Comparison of ENCODE assay signal across 1 cellular context in the genomic region with DNA sequence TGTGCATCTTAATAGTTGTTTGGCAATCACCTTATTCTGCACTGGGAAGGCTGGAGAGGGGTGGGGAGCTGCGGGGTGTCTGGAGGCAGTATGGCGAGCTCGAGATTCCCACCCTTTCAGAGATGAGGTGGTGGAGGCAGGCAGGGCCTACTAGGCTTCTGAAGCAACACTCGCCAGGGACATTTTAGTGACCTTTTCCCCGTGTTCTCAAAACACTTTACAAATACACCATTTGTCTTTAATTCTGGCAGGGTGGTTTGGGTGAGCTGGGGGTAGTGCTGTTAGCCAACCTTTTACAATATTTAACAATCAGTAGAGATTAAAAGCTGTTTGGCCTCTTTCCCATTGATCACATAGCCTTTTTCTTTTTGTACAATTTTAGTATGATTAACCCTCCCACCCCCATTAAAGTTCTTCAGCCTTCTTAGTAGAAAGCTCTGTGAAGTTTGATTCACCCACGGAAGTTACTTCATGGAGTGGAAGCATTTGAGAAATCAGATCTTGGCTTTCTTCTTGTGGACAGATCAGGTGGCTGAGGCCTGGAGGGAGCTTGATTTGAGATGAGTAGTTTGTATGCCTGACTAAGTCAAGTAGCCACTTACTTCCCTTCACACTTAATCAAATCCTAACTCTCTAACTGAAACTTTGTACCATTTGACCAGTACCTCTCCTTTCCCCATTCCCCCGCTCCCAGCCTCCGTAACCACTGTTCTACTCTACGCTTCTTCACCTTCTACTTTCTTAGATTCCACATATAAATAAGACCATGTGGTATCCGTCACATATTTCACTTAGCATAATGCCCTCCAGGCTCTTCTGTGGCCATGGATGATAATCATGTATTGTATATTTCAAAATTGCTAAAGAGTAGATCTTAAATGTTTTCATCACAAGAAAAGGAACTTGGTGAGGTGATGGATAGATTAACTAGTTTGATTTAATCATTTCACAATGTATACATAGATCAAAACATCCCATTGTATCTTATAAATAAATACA.
TF ChIP-seq lines count a peak whose summit lies in the region.

No MANE protein-coding gene starts in this region.

TF ChIP-seq in WTC11, 78 proteins besides CTCF, POLR2A, EP300 and RAD21 (continued from another document):
- no peak for TF ChIP-seq TEAD4 (CRISPR knock-in tag; IDR thresholded peaks at IDR 0.05)
- no peak for TF ChIP-seq ZNF396 (CRISPR knock-in tag; IDR thresholded peaks at IDR 0.05; ENCODE audit: borderline replicate concordance)
- TF ChIP-seq GRHL2 (CRISPR knock-in tag; IDR thresholded peaks at IDR 0.05; ENCODE audit: insufficient replicate concordance, severe bottlenecking): no peak
- TF ChIP-seq, protein P1, sequence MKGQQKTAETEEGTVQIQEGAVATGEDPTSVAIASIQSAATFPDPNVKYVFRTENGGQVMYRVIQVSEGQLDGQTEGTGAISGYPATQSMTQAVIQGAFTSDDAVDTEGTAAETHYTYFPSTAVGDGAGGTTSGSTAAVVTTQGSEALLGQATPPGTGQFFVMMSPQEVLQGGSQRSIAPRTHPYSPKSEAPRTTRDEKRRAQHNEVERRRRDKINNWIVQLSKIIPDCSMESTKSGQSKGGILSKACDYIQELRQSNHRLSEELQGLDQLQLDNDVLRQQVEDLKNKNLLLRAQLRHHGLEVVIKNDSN (CRISPR knock-in tag; IDR thresholded peaks at IDR 0.05): no peak
- TF ChIP-seq, protein P2, sequence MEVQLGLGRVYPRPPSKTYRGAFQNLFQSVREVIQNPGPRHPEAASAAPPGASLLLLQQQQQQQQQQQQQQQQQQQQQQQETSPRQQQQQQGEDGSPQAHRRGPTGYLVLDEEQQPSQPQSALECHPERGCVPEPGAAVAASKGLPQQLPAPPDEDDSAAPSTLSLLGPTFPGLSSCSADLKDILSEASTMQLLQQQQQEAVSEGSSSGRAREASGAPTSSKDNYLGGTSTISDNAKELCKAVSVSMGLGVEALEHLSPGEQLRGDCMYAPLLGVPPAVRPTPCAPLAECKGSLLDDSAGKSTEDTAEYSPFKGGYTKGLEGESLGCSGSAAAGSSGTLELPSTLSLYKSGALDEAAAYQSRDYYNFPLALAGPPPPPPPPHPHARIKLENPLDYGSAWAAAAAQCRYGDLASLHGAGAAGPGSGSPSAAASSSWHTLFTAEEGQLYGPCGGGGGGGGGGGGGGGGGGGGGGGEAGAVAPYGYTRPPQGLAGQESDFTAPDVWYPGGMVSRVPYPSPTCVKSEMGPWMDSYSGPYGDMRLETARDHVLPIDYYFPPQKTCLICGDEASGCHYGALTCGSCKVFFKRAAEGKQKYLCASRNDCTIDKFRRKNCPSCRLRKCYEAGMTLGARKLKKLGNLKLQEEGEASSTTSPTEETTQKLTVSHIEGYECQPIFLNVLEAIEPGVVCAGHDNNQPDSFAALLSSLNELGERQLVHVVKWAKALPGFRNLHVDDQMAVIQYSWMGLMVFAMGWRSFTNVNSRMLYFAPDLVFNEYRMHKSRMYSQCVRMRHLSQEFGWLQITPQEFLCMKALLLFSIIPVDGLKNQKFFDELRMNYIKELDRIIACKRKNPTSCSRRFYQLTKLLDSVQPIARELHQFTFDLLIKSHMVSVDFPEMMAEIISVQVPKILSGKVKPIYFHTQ (CRISPR knock-in tag; IDR thresholded peaks at IDR 0.05): no peak
- TF ChIP-seq JAZF1 (CRISPR knock-in tag; IDR thresholded peaks at IDR 0.05): no peak
- TF ChIP-seq, protein P3, sequence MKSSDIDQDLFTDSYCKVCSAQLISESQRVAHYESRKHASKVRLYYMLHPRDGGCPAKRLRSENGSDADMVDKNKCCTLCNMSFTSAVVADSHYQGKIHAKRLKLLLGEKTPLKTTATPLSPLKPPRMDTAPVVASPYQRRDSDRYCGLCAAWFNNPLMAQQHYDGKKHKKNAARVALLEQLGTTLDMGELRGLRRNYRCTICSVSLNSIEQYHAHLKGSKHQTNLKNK (CRISPR knock-in tag; IDR thresholded peaks at IDR 0.05): no peak
- no peak for TF ChIP-seq ZNF121 (CRISPR knock-in tag; IDR thresholded peaks at IDR 0.05)
